1 cellular context compared by ENCODE assay signal in the genomic region with DNA sequence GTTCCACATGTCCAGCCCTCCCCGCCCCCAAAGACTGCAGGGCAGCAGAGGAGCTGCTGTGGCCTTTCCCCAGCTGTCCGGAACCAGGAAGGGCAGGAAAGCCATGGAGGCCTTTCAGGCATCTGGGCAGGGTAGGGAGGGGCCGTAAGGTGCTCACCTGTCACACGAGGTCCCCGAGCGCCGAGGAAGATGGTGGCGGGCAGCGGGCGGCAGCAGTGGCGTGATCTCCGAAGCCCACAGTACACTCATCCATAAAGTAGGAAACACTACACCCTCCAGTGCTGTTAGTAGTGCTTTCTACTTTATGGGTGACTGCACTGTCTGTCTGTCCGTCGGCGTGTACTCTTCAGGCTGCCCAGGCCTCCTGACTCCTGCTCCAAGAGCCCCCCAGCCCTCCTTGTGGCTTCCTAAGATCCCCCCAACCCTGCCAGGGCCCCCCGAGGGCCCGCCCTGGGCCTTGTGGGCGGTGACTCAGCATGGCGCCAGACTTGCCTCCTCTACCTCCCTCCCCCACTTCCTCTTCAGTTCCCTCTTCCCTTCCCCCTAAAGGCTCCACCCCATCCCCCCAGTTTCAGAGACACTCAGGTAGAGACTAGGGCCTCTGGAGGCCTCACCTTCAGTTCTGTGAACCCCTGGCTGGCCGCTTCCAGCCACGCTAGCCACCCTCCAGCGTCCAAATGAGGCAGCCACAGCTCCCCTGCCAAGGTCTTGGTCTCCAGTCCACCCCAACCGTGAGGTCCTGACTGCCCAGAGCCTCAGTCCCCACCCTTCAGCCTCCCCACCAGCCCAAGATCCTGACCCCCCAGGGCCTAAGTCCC.
A peak's percentile ranks its signal among the peaks of the same experiment; 100 is the strongest.
TF ChIP-seq lines count a peak whose summit lies in the region.

No MANE protein-coding gene starts in this region.

TF ChIP-seq in HepG2, 621 proteins besides CTCF, POLR2A, EP300 and RAD21:
- TF ChIP-seq ZNF501 (CRISPR knock-in tag; IDR thresholded peaks at IDR 0.05) (no peak), RBM39 (IDR thresholded peaks at IDR 0.05; ENCODE audit: low read depth, low read length, poor library complexity, severe bottlenecking) (peak; percentile 34), XBP1 (CRISPR knock-in tag; IDR thresholded peaks at IDR 0.05) (no peak), KAT8 (CRISPR knock-in tag; IDR thresholded peaks at IDR 0.05) (no peak), ZNF652 (CRISPR knock-in tag; IDR thresholded peaks at IDR 0.05; ENCODE audit: borderline replicate concordance, low read depth) (no peak)
- TF ChIP-seq, protein P1, sequence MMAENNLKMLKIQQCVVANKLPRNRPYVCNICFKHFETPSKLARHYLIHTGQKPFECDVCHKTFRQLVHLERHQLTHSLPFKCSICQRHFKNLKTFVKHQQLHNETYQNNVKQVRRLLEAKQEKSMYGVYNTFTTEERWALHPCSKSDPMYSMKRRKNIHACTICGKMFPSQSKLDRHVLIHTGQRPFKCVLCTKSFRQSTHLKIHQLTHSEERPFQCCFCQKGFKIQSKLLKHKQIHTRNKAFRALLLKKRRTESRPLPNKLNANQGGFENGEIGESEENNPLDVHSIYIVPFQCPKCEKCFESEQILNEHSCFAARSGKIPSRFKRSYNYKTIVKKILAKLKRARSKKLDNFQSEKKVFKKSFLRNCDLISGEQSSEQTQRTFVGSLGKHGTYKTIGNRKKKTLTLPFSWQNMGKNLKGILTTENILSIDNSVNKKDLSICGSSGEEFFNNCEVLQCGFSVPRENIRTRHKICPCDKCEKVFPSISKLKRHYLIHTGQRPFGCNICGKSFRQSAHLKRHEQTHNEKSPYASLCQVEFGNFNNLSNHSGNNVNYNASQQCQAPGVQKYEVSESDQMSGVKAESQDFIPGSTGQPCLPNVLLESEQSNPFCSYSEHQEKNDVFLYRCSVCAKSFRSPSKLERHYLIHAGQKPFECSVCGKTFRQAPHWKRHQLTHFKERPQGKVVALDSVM (CRISPR knock-in tag; IDR thresholded peaks at IDR 0.05), result no peak
TF ChIP-seq in HepG2: peak in this region for 1.
